In the genomic region with DNA sequence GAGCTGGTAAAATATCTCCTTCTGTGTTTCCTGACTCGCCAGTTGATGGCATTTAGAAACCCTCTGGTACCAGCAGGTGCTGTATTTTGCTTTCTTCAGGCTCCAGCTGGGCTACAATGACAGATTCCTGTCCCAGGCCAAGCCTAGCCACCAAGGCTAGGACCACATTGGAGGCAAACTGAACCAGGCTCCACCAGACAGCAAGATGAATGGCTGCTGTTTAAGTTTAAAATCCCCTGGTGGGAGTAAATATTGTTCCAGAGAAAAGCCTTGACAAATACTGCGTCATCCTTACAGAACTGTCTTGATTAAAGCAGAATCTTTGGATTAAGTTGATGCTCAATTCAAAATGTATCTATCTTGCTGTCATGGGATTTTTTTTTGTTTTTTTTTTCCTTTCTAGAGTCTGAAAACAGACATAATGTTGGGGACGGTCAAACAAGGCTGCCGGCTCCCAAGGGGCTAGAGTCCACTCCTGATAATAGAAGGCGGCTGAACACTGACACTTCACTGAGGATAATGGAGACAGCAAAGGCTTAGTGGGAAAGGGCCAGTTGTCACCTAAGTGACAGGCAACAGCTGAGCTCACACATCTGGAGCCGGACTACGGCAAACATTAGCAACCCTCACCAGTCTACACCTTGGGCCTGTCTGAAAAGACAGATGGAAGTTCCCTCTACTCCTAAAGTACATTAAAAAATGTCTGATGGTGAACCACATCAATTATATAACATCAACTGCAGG, we compare ENCODE assay signal across 9 cellular contexts. TPM values are rescaled to one million over a fixed set of nuclear protein-coding genes. Genes with fewer than 3 reads are reported as not detected.
A peak's percentile ranks its signal among the peaks of the same experiment; 100 is the strongest.
DNase-seq lines count a peak whose midpoint lies in the region; ATAC-seq and TF ChIP-seq lines count a peak whose summit lies in the region.
"Had no signal": no experiment of that assay in that cellular context is flagged by ENCODE, and none has a peak within 500 bp of the region (broad histone marks: within the 10 kb centered on the region; RNA-seq: fewer than 3 reads in every experiment).

No MANE protein-coding gene starts in this region.

- H3K27me3 ChIP-seq in dorsolateral prefrontal cortex, result peaks cover 0 to 64% (median 5%) of the 10 kb centered on the region in 45 donors

- DNase-seq in AG09309 (ENCODE audit: low read depth) (no peak), NCI-H146 treated with DMSO at 0.1 percent for 48 hours (lab: John Stamatoyannopoulos, UW; ENCODE audit: unreplicated experiment) (peak; percentile 26), dorsolateral prefrontal cortex (peak in 1 of 10 donors; percentile 31), nephron progenitor cell (peak; percentile 19), posterior cingulate gyrus (no peak)
- DNase-seq in activated naive CD4-positive, alpha-beta T cell treated with anti-CD3 and anti-CD28 coated beads for 36 hours, result no peak
- no peak for DNase-seq in activated CD4-positive, CD25-positive, alpha-beta regulatory T cell (lab: John Stamatoyannopoulos, UW)
- DNase-seq: stimulated activated CD4-positive, alpha-beta T cell treated with anti-CD3 and anti-CD28 coated beads, Interleukin-4, amount 100 ng/mL, for 24 hours had no signal

- no peak for TF ChIP-seq CTCF in AG09309 (IDR thresholded peaks at IDR 0.05; ENCODE audit: control insufficient read depth, insufficient read depth, low read depth, low read length, missing control alignments)
- TF ChIP-seq CTCF in dorsolateral prefrontal cortex (IDR thresholded peaks at IDR 0.05 in 54 of 56, conservative IDR thresholded peaks at IDR 0.05 in 2 of 56; ENCODE audit: low read depth in 1 of 56, partially characterized antibody in 56 of 56), result no peak
- TF ChIP-seq CTCF in nephron progenitor cell (IDR thresholded peaks at IDR 0.05), result no peak

- H3K27ac Mint-ChIP-seq in nephron progenitor cell, result peak overlapping the region; percentile 88
- no peak overlapping the region for H3K27ac Mint-ChIP-seq in activated naive CD4-positive, alpha-beta T cell treated with anti-CD3 and anti-CD28 coated beads for 36 hours

- H3K4me1 Mint-ChIP-seq in nephron progenitor cell, result peaks cover 60% of the 10 kb centered on the region
- peaks cover 14% of the 10 kb centered on the region for H3K4me1 Mint-ChIP-seq in activated naive CD4-positive, alpha-beta T cell treated with anti-CD3 and anti-CD28 coated beads for 36 hours (ENCODE audit: low read depth)

- H3K36me3 Mint-ChIP-seq in nephron progenitor cell (ENCODE audit: low read depth), result no peaks in the 10 kb centered on the region
- H3K36me3 Mint-ChIP-seq in activated naive CD4-positive, alpha-beta T cell treated with anti-CD3 and anti-CD28 coated beads for 36 hours (ENCODE audit: low read depth), result no peaks in the 10 kb centered on the region

- intact Hi-C loops in dorsolateral prefrontal cortex (cut with DNase I) (loop anchor here in 1 of 2 donors (5.0 kb wide), 2 partner anchors 105 to 370 kb away; no protein-coding TSS in a partner anchor), posterior cingulate gyrus (cut with DNase I) (no loop called here)
- intact Hi-C loops in activated naive CD4-positive, alpha-beta T cell treated with anti-CD3 and anti-CD28 coated beads for 36 hours (cut with micrococcal nuclease), result loop anchor here (5.0 kb wide), 2 partner anchors 750 to 1295 kb away; no protein-coding TSS in a partner anchor

- peak overlapping the region; percentile 91 for H3K4me3 Mint-ChIP-seq in nephron progenitor cell
- H3K4me3 Mint-ChIP-seq in activated naive CD4-positive, alpha-beta T cell treated with anti-CD3 and anti-CD28 coated beads for 36 hours, result no peak overlapping the region

- no peak for ATAC-seq in HG03280 (IDR thresholded peaks at IDR 0.05; ENCODE audit: unreplicated experiment)

- peak overlapping the region; percentile 91 for H3K4me3 ChIP-seq in AG09309 (ENCODE audit: control insufficient read depth, low read depth, low read length)
- peak overlapping the region in 57 of 59 donors; percentile 55 to 85 (median 70) for H3K4me3 ChIP-seq in dorsolateral prefrontal cortex

- peak overlapping the region in 52 of 59 donors; percentile 2 to 94 (median 86) for H3K27ac ChIP-seq in dorsolateral prefrontal cortex

- H3K27me3 Mint-ChIP-seq in nephron progenitor cell (ENCODE audit: low read depth, poor library complexity), result peaks cover 9% of the 10 kb centered on the region
- H3K27me3 Mint-ChIP-seq in activated naive CD4-positive, alpha-beta T cell treated with anti-CD3 and anti-CD28 coated beads for 36 hours (ENCODE audit: low read depth), result peaks cover 58% of the 10 kb centered on the region

- CTCF ChIA-PET in activated naive CD4-positive, alpha-beta T cell treated with anti-CD3 and anti-CD28 coated beads for 36 hours (lab: Charles Lee), result interaction anchor here (0.8 kb wide), 1 partner anchor 53 kb away, joined by 3 read pairs; no protein-coding TSS in a partner anchor

- H3K9me3 Mint-ChIP-seq in nephron progenitor cell, result no peaks in the 10 kb centered on the region
- H3K9me3 Mint-ChIP-seq in activated naive CD4-positive, alpha-beta T cell treated with anti-CD3 and anti-CD28 coated beads for 36 hours, result no peaks in the 10 kb centered on the region

RNA-seq across cellular contexts. Expression of gene PRICKLE1, which starts 1.8 kb away (rescaled TPM):
- 10 to 100 TPM in 119 of 120 experiments, 1 to 10 TPM in 1; 9.9 to 57.6 (median 40.2) TPM for total RNA-seq in dorsolateral prefrontal cortex
- total RNA-seq in activated naive CD4-positive, alpha-beta T cell treated with anti-CD3 and anti-CD28 coated beads for 36 hours, result not detected

Comparison
In these comparisons a context has a peak if more than half of its experiments do, and no peak if none do; other contexts are left out.
1. DNase-seq: peak in NCI-H146 treated with DMSO at 0.1 percent for 48 hours (single experiment) and nephron progenitor cell (single experiment); none in AG09309 (single experiment), posterior cingulate gyrus (0 of 10), activated naive CD4-positive, alpha-beta T cell treated with anti-CD3 and anti-CD28 coated beads for 36 hours (single experiment) and activated CD4-positive, CD25-positive, alpha-beta regulatory T cell (0 of 4).
2. RNA of gene PRICKLE1, which starts 1.8 kb away (total RNA-seq): 9.9 to 57.6 TPM in dorsolateral prefrontal cortex; not detected in activated naive CD4-positive, alpha-beta T cell treated with anti-CD3 and anti-CD28 coated beads for 36 hours; every median in the first group is over 4 times any median in the second.